Comparison of ENCODE assay signal across 1 cellular context in genomic region chr4:92232566-92232965, GRCh38.
TF ChIP-seq lines count a peak whose summit lies in the region.

No MANE protein-coding gene starts in this region.

TF ChIP-seq in WTC11, 78 proteins besides CTCF, POLR2A, EP300 and RAD21 (continued from another document):
- TF ChIP-seq AFF4 (CRISPR knock-in tag; IDR thresholded peaks at IDR 0.05; ENCODE audit: borderline replicate concordance) = no peak
- TF ChIP-seq HMGA2 (CRISPR knock-in tag; IDR thresholded peaks at IDR 0.05) = no peak
- TF ChIP-seq ATF2 (CRISPR knock-in tag; IDR thresholded peaks at IDR 0.05; ENCODE audit: borderline replicate concordance, low read depth) = no peak
- no peak for TF ChIP-seq STAT6 (CRISPR knock-in tag; conservative IDR thresholded peaks at IDR 0.05; ENCODE audit: low read depth)
TF ChIP-seq in WTC11: peak in this region for 0.
